In the genomic region with DNA sequence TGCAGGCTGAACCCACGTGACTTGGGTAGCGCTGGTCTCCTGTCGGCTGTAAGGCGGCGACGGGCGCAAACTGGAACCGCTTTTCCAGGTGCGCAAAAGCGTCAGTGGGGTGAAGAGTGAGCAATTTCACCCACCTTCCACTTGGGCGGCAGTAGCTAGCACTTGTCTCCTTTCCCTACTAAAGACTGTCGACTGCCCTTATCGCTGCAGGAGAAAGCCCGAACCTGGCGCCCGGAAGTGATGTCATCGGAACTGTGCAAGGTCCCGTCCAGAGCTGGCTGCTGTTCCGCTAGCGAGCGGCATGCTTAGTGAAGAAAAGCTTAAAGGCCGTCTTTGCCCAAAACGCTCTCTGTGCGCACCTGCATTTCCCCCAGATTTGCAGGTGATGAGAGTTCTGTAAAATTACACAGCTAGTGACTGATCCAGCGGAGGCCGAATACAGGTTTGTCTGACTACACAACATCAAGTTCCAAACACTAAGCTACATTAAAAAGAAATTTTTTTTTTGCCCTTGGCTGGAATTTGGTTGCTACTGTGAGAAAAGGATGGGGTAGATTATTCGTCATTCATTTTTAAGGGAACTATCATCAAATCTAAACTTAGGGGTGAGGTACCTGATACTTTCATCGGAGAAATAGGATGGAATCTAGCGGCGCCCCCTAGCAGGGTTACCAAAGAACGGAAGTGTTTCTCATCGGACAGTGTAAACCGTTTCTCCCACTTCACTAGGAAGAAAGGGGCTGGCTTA, we compare ENCODE assay signal across 8 cellular contexts. TPM values are rescaled to one million over a fixed set of nuclear protein-coding genes. Genes with fewer than 3 reads are reported as not detected.
DNase-seq lines count a peak whose midpoint lies in the region; ATAC-seq and TF ChIP-seq lines count a peak whose summit lies in the region.

A gene with protein sequence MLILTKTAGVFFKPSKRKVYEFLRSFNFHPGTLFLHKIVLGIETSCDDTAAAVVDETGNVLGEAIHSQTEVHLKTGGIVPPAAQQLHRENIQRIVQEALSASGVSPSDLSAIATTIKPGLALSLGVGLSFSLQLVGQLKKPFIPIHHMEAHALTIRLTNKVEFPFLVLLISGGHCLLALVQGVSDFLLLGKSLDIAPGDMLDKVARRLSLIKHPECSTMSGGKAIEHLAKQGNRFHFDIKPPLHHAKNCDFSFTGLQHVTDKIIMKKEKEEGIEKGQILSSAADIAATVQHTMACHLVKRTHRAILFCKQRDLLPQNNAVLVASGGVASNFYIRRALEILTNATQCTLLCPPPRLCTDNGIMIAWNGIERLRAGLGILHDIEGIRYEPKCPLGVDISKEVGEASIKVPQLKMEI (minus strand): TSS at position 242 of the 748 bp plus-strand sequence. CDS start 1,152 bp downstream, outside the sequence.

- peak within 1 kb of the TSS; percentile 91 for H3K4me3 Mint-ChIP-seq in chondrocyte (ENCODE audit: unreplicated experiment)

- no peaks in the 10 kb centered on the region for H3K27me3 Mint-ChIP-seq in chondrocyte (ENCODE audit: low read depth)

- no peaks in the 10 kb centered on the region for H3K9me3 Mint-ChIP-seq in chondrocyte (ENCODE audit: low read depth)

- H3K27ac Mint-ChIP-seq in chondrocyte (ENCODE audit: unreplicated experiment): peak within 1 kb of the TSS; percentile 91

- DNase-seq in Ammon's horn (ENCODE audit: low spot score) (peak; percentile 97), NCI-H446 treated with DMSO at 0.1 percent for 48 hours (lab: John Stamatoyannopoulos, UW) (peak; percentile 86), chondrocyte (ENCODE audit: low spot score) (peak; percentile 94), kidney epithelial cell (ENCODE audit: low read depth) (peak; percentile 77)
- peak; percentile 87 to 88 for DNase-seq in activated CD4-positive, alpha-beta T cell treated with anti-CD3 and anti-CD28 coated beads for 24 hours (ENCODE audit: low read depth in 2 of 2)
- DNase-seq in stimulated activated CD4-positive, alpha-beta T cell treated with anti-CD3 and anti-CD28 coated beads, Interleukin-15, amount 100 ng/mL, for 48 hours (ENCODE audit: low read depth in 2 of 2): peak; percentile 88 to 91

- H3K36me3 Mint-ChIP-seq in chondrocyte (ENCODE audit: low read depth): peaks cover 7% of the 10 kb centered on the region

- peak; percentile 95 for ATAC-seq in GM19043 (IDR thresholded peaks at IDR 0.05; ENCODE audit: low read depth, unreplicated experiment)
- ATAC-seq in HG03378 (IDR thresholded peaks at IDR 0.05; ENCODE audit: unreplicated experiment): peak; percentile 96

- H3K36me3 ChIP-seq in kidney epithelial cell (ENCODE audit: control insufficient read depth, insufficient read depth, low read length): no peaks in the 10 kb centered on the region

- H3K4me1 Mint-ChIP-seq in chondrocyte (ENCODE audit: low read depth): peaks cover 16% of the 10 kb centered on the region

- H3K27me3 ChIP-seq in kidney epithelial cell (ENCODE audit: control insufficient read depth, insufficient read depth, low read length): no peaks in the 10 kb centered on the region

- TF ChIP-seq CTCF in chondrocyte (IDR thresholded peaks at IDR 0.05): peak; percentile 86
- peak; percentile 68 for TF ChIP-seq CTCF in kidney epithelial cell (IDR thresholded peaks at IDR 0.05; ENCODE audit: insufficient read depth, low read length, poor library complexity, severe bottlenecking)

- peak within 1 kb of the TSS; percentile 72 for H3K4me3 ChIP-seq in kidney epithelial cell (ENCODE audit: low read depth, low read length)

RNA-seq across cellular contexts. Expression of the gene that starts here (rescaled TPM):
- total RNA-seq in chondrocyte: 5.1 to 10.5 TPM (median 6.4 TPM) in 3 replicates
- 6.8 and 9.0 TPM in 2 replicates for total RNA-seq in kidney epithelial cell

Comparison
In these comparisons a context has a peak if more than half of its experiments do, and no peak if none do; other contexts are left out.
1. Peak in every context shown above with its lines: DNase-seq, ATAC-seq and H3K4me3 ChIP-seq.